20 cellular contexts compared by ENCODE assay signal in genomic region chr12:92756905-92757598, GRCh38. TPM values are rescaled to one million over a fixed set of nuclear protein-coding genes. Genes with fewer than 3 reads are reported as not detected.
DNase-seq lines count a peak whose midpoint lies in the region; ATAC-seq, FAIRE-seq and TF ChIP-seq lines count a peak whose summit lies in the region.
"Had no signal": no experiment of that assay in that cellular context is flagged by ENCODE, and none has a peak within 500 bp of the region (broad histone marks: within the 10 kb centered on the region; RNA-seq: fewer than 3 reads in every experiment).

No MANE protein-coding gene starts in this region.

- ATAC-seq in natural killer cell (no peak), GM19455 (IDR thresholded peaks at IDR 0.05; ENCODE audit: unreplicated experiment) (no peak), PC-3 (no peak)

- H3K79me2 ChIP-seq in H1 (ENCODE audit: control insufficient read depth in 1 of 2, insufficient read depth in 2 of 2, low read length in 2 of 2) (no peaks in the 10 kb centered on the region), PC-3 (ENCODE audit: low read length) (no peaks in the 10 kb centered on the region)

- no peak overlapping the region for H3K23ac ChIP-seq in H1 (ENCODE audit: insufficient read length)

- peak; percentile 34 for DNase-seq in DMS153 (lab: John Stamatoyannopoulos, UW)
- DNase-seq in DMS153 treated with DMSO at 0.1 percent for 48 hours (lab: John Stamatoyannopoulos, UW; ENCODE audit: unreplicated experiment): no peak
- no peak for DNase-seq in H1 (ENCODE audit: low read depth in 1 of 2, low spot score in 2 of 2)
- no peak for DNase-seq in natural killer cell
- DNase-seq in PC-3: no peak
- DNase-seq in glomerular visceral epithelial cell (ENCODE audit: extremely low spot score): no peak
- DNase-seq: NCI-H1436, NCI-H2029, NCI-H2171 treated with DMSO at 0.1 percent for 48 hours, NCI-H748 treated with DMSO at 0.1 percent for 48 hours had no signal

- no peak for TF ChIP-seq RAD21 in H1 (IDR thresholded peaks at IDR 0.05 in 1 of 2, conservative IDR thresholded peaks at IDR 0.05 in 1 of 2; ENCODE audit: low read depth in 2 of 2, low read length in 2 of 2)

- H3K27ac ChIP-seq in HEK293 (ENCODE audit: extremely low read depth, low read depth, low read length) (no peak overlapping the region), H1 (ENCODE audit: low read depth, low read length) (no peak overlapping the region), PC-3 (ENCODE audit: low read length) (no peak overlapping the region)
- H3K27ac ChIP-seq: 22Rv1, HL-60 had no signal

- no peak overlapping the region for H3K56ac ChIP-seq in H1 (replicated peaks; ENCODE audit: insufficient read length, low read depth, low read length)

- WGBS in H1 (ENCODE audit: extremely low coverage in 1 of 2, insufficient coverage in 1 of 2, insufficient read length in 1 of 2, insufficient replicate concordance in 2 of 2, low coverage in 1 of 2, low lambda C conversion rate in 2 of 2, missing lambda C conversion rate in 1 of 2), 2 experiments: 92% methylated on average over 3 of the region's 3 CpGs; no CpG with 5 or more reads in 1 of the 2 experiments

- intact Hi-C loops in natural killer cell (cut with micrococcal nuclease) (no loop called here), PC-3 (cut with micrococcal nuclease) (no loop called here)

- H3K27me3 ChIP-seq in H1 (replicated peaks in 1 of 4; ENCODE audit: control insufficient read depth in 3 of 4, extremely low read depth in 1 of 4, insufficient read depth in 3 of 4, low read length in 3 of 4): no peaks in the 10 kb centered on the region
- no peaks in the 10 kb centered on the region for H3K27me3 ChIP-seq in PC-3 (ENCODE audit: low read length)

- peak overlapping the region; percentile 59 for H3K4me3 Mint-ChIP-seq in natural killer cell

- H2AFZ ChIP-seq in H1 (ENCODE audit: low read length): 0 out of 2 replicates have a peak overlapping the region, but pooled peaks have one; percentile 38
- H2AFZ ChIP-seq in PC-3 (ENCODE audit: low read length): no peak overlapping the region

- H3K18ac ChIP-seq in H1 (ENCODE audit: extremely low read depth, low read length): no peak overlapping the region

- no peak for FAIRE-seq in H1 (lab: Jason Lieb, UNC)
- FAIRE-seq: GM12892 had no signal

- H4K20me1 ChIP-seq in H1 (replicated peaks in 1 of 2; ENCODE audit: control insufficient read depth in 1 of 2, insufficient read depth in 2 of 2, low read length in 2 of 2) (no peaks in the 10 kb centered on the region), PC-3 (ENCODE audit: low read length) (no peaks in the 10 kb centered on the region)

- peaks cover 0 to 2% of the 10 kb centered on the region in 2 donors for H3K9me3 Mint-ChIP-seq in natural killer cell

- H3K9me2 ChIP-seq in PC-3 (replicated peaks; ENCODE audit: low read length): no peaks in the 10 kb centered on the region; the same call in 1 of the 2 replicates

- no peak overlapping the region for H2BK12ac ChIP-seq in H1 (ENCODE audit: low read depth, low read length)

- no peak overlapping the region for H3K4me2 ChIP-seq in H1 (ENCODE audit: insufficient read depth in 1 of 2, low read depth in 2 of 2, low read length in 2 of 2)
- no peak overlapping the region for H3K4me2 ChIP-seq in PC-3 (ENCODE audit: low read length)

- TF ChIP-seq CTCF in HEK293 (tag by site-specific recombination; IDR thresholded peaks at IDR 0.05): no peak
- no peak for TF ChIP-seq CTCF in H1 (IDR thresholded peaks at IDR 0.05; ENCODE audit: control extremely low read depth in 1 of 3, insufficient read depth in 1 of 3, low read depth in 1 of 3, low read length in 3 of 3)
- no peak for TF ChIP-seq CTCF in natural killer cell (IDR thresholded peaks at IDR 0.05)
- TF ChIP-seq CTCF in PC-3 (conservative IDR thresholded peaks at IDR 0.05; ENCODE audit: low read depth, low read length): no peak

- no peak for TF ChIP-seq EP300 in H1 (IDR thresholded peaks at IDR 0.05; ENCODE audit: borderline replicate concordance in 1 of 2, low read depth in 2 of 2, low read length in 2 of 2)

- no peak overlapping the region for H2BK5ac ChIP-seq in H1 (ENCODE audit: low read depth, low read length)

- H2BK15ac ChIP-seq in H1 (ENCODE audit: low read length): no peak overlapping the region

- no peaks in the 10 kb centered on the region for H3K79me1 ChIP-seq in H1 (ENCODE audit: low read depth, low read length)

- no peak overlapping the region for H3K9ac ChIP-seq in H1 (replicated peaks in 1 of 4; ENCODE audit: extremely low read depth in 1 of 4, low read depth in 3 of 4, low read length in 3 of 4)
- no peak overlapping the region for H3K9ac ChIP-seq in PC-3 (ENCODE audit: low read length)

- H2BK20ac ChIP-seq in H1 (ENCODE audit: low read length): no peak overlapping the region

- no peak overlapping the region for H2AK5ac ChIP-seq in H1 (ENCODE audit: low read depth, low read length)

- H3K36me3 ChIP-seq in HEK293 (ENCODE audit: control insufficient read depth in 2 of 2, insufficient read depth in 1 of 2, low read length in 2 of 2): no peaks in the 10 kb centered on the region
- no peaks in the 10 kb centered on the region for H3K36me3 ChIP-seq in H1 (ENCODE audit: control insufficient read depth in 2 of 4, insufficient read depth in 4 of 4, low read length in 3 of 4)
- H3K36me3 ChIP-seq in PC-3 (ENCODE audit: low read depth, low read length): no peaks in the 10 kb centered on the region

- H3K4me1 ChIP-seq in HEK293 (ENCODE audit: control insufficient read depth, insufficient read depth, low read length): peaks cover 2% of the 10 kb centered on the region; the same call in 1 of the 2 replicates
- H3K4me1 ChIP-seq in H1 (replicated peaks in 1 of 4; ENCODE audit: control insufficient read depth in 3 of 4, insufficient read depth in 4 of 4, low read length in 3 of 4): peaks cover 0 to 2% (median under 1%) of the 10 kb centered on the region in 4 experiments; a peak in 1 of 7 replicates
- peaks cover 5% of the 10 kb centered on the region; the same call in 1 of the 2 replicates for H3K4me1 ChIP-seq in PC-3 (ENCODE audit: insufficient read depth, low read length)

- POLR2A ChIA-PET in HEK293 (lab: Yijun Ruan, JAX) (no interaction called here), H1 (lab: Charles Lee; ENCODE audit: partially characterized antibody) (no interaction called here), PC-3 (lab: Charles Lee; ENCODE audit: unreplicated experiment) (no interaction called here)

- BruUV-seq in PC-3 (replicated peaks; lab: Mats Ljungman, UMichigan): no TSS peak

- no peak overlapping the region for H4K5ac ChIP-seq in H1 (ENCODE audit: insufficient read length, low read depth, low read length)

- no peaks in the 10 kb centered on the region for H3F3A ChIP-seq in PC-3 (ENCODE audit: low read length, unreplicated experiment)

- H3K36me3 Mint-ChIP-seq in natural killer cell: no peaks in the 10 kb centered on the region

- no peak for TF ChIP-seq POLR2A in H1 (IDR thresholded peaks at IDR 0.05; ENCODE audit: control extremely low read depth in 1 of 2, low read depth in 2 of 2, low read length in 2 of 2)

- CTCF ChIA-PET in HEK293 (lab: Yijun Ruan, JAX): interaction anchor here (0.6 to 0.8 kb wide), 3 partner anchors 12 to 108 kb away, joined by 3 to 4 read pairs (median 3); no protein-coding TSS in a partner anchor
- CTCF ChIA-PET in H1 (lab: Charles Lee; ENCODE audit: partially characterized antibody): no interaction called here
- CTCF ChIA-PET in PC-3 (lab: Charles Lee): no interaction called here

- no peak overlapping the region for H3K4ac ChIP-seq in H1 (replicated peaks; ENCODE audit: insufficient read length, low read depth, low read length)

- peaks cover 34% of the 10 kb centered on the region in 2 donors for H3K4me1 Mint-ChIP-seq in natural killer cell

- H4K91ac ChIP-seq in H1 (replicated peaks; ENCODE audit: insufficient read length, low read length): no peak overlapping the region

- H3K4me3 ChIP-seq in HEK293 (ENCODE audit: low read depth, low read length) (no peak overlapping the region), H1 (ENCODE audit: extremely low read depth in 1 of 4, insufficient read depth in 2 of 4, low read depth in 3 of 4, low read length in 4 of 4) (no peak overlapping the region), PC-3 (ENCODE audit: low read length) (no peak overlapping the region)

- no peak overlapping the region for H2BK120ac ChIP-seq in H1 (replicated peaks; ENCODE audit: low read depth, low read length)

- H3K14ac ChIP-seq in H1 (ENCODE audit: insufficient read length): no peak overlapping the region

- H3K27ac Mint-ChIP-seq in natural killer cell: peak overlapping the region; percentile 47 to 73

- no peak overlapping the region for H4K8ac ChIP-seq in H1 (ENCODE audit: extremely low read depth, insufficient read depth, low read length)

- peaks cover 5 to 7% of the 10 kb centered on the region in 2 donors for H3K27me3 Mint-ChIP-seq in natural killer cell (ENCODE audit: low read depth in 2 of 2)

- no peaks in the 10 kb centered on the region for H3K9me3 ChIP-seq in HEK293 (ENCODE audit: control insufficient read depth, insufficient read depth, low read depth, low read length)
- no peaks in the 10 kb centered on the region for H3K9me3 ChIP-seq in H1 (ENCODE audit: insufficient read depth in 2 of 2, low read depth in 1 of 2, low read length in 1 of 2)
- no peaks in the 10 kb centered on the region for H3K9me3 ChIP-seq in PC-3 (ENCODE audit: low read length)

- H3K23me2 ChIP-seq in H1 (ENCODE audit: low read depth, low read length): no peaks in the 10 kb centered on the region

TF ChIP-seq in HEK293, 187 proteins besides CTCF, POLR2A, EP300 and RAD21 (continues in another document):
- TF ChIP-seq FEZF1 (tag by site-specific recombination; IDR thresholded peaks at IDR 0.05): 0 out of 2 replicates have a peak, but pooled peaks have one; percentile 27

TF ChIP-seq in H1, 55 proteins besides CTCF, POLR2A, EP300 and RAD21:
- TF ChIP-seq ASH2L (IDR thresholded peaks at IDR 0.05; ENCODE audit: low read length): no peak

RNA-seq across cellular contexts. Expression of gene PLEKHG7, which starts 54.3 kb away (rescaled TPM):
- total RNA-seq in H1 (2021; fragmentation: NEBNext Ultra II Directional; extraction: Animal tissue kit (Norgen Biotek cat#: 25700)): not detected in 2 replicates
- not detected in 2 replicates for polyA plus RNA-seq in H1 (2011; rRNA removed)
- not detected for polyA plus RNA-seq in H1 (2011; cell fraction: cytosol; rRNA removed)
- polyA plus RNA-seq in H1 (2011; cell fraction: nucleus; rRNA removed): not detected
- polyA plus RNA-seq in H1 (2012, experiment 1 of 2): not detected in 4 replicates
- not detected for polyA plus RNA-seq in H1 (2012, experiment 2 of 2)
- polyA plus RNA-seq in H1 (2013, experiment 1 of 2): 0.02 TPM
- polyA plus RNA-seq in H1 (2013, experiment 2 of 2): 0.06 TPM
- polyA minus RNA-seq in H1 (2011; rRNA and poly(A)+ RNA removed): not detected in 2 replicates
- not detected for polyA minus RNA-seq in H1 (2011; cell fraction: cytosol; rRNA and poly(A)+ RNA removed)
- not detected for polyA minus RNA-seq in H1 (2011; cell fraction: nucleus; rRNA and poly(A)+ RNA removed)
- total RNA-seq in natural killer cell (under 1 TPM in 2 of 3 donors, not detected in 1; 0.16 to 0.63 TPM), PC-3 (2014; rRNA removed) (not detected in 2 replicates)
- total RNA-seq: H4, HT1080, M059J, NCI-H460, SK-MEL-5 had no signal
